ENCODE assay signal across 8 cellular contexts in the genomic region with DNA sequence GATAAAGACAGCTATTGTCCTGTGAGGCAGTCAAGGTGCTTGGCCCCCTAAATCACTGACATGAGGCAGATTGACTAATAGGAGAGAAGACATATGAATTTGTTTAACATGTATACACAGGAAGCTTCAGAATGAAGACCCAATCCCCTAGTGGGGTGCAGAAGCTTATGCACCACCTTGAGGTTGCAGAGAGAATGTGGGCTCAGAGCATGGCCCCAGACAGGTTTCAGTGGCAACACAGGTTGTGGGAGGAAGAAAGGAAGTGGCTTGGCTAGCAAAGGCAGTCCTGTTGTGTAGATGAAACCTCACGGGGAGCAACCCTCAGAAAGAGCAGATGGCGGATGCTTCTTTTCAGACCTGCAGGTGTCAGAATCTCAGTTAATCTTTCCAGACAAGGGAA. TPM values are rescaled to one million over a fixed set of nuclear protein-coding genes. Genes with fewer than 3 reads are reported as not detected.
DNase-seq lines count a peak whose midpoint lies in the region; ATAC-seq and TF ChIP-seq lines count a peak whose summit lies in the region.

No MANE protein-coding gene starts in this region.

- ATAC-seq in GM19438 (IDR thresholded peaks at IDR 0.05; ENCODE audit: low read depth, unreplicated experiment) (peak; percentile 100), HG03139 (IDR thresholded peaks at IDR 0.05; ENCODE audit: unreplicated experiment) (peak; percentile 100), left lung (peak; percentile 31)

- no peak overlapping the region for H2AFZ ChIP-seq in trophoblast cell (ENCODE audit: insufficient read depth, low read length, poor library complexity)

- H3K27me3 ChIP-seq in left lung: no peaks in the 10 kb centered on the region
- no peaks in the 10 kb centered on the region for H3K27me3 ChIP-seq in trophoblast cell (ENCODE audit: insufficient read depth, low read length)

- H3K36me3 ChIP-seq in left lung (no peaks in the 10 kb centered on the region), trophoblast cell (ENCODE audit: control insufficient read depth in 1 of 2, insufficient read depth in 2 of 2, low read length in 2 of 2) (no peaks in the 10 kb centered on the region)

- no peak overlapping the region for H2BK120ac ChIP-seq in trophoblast cell (ENCODE audit: insufficient read depth, low read length, poor library complexity)

- TF ChIP-seq CTCF in left lung (IDR thresholded peaks at IDR 0.05): no peak

- no peak overlapping the region for H3K4ac ChIP-seq in trophoblast cell (ENCODE audit: low read depth, low read length)

- no peaks in the 10 kb centered on the region for H3K79me1 ChIP-seq in trophoblast cell (ENCODE audit: low read length)

- H3K79me2 ChIP-seq in trophoblast cell (ENCODE audit: control insufficient read depth, insufficient read depth, low read length, poor library complexity): no peaks in the 10 kb centered on the region

- H3K27ac ChIP-seq in left lung: no peak overlapping the region
- H3K27ac ChIP-seq in trophoblast cell (ENCODE audit: low read depth, low read length): no peak overlapping the region

- peak; percentile 69 for DNase-seq in activated CD4-positive, alpha-beta T cell treated with anti-CD3 and anti-CD28 coated beads for 48 hours
- DNase-seq in left lung (no peak), DMS114 treated with DMSO at 0.1 percent for 48 hours (lab: John Stamatoyannopoulos, UW; ENCODE audit: unreplicated experiment) (no peak), DMS79 treated with DMSO at 0.1 percent for 48 hours (lab: John Stamatoyannopoulos, UW) (no peak), foreskin melanocyte (no peak), trophoblast cell (no peak)

- H3K9ac ChIP-seq in trophoblast cell (ENCODE audit: low read length): no peak overlapping the region

- H3K14ac ChIP-seq in trophoblast cell (ENCODE audit: low read length): no peak overlapping the region

- no peak overlapping the region for H3K23ac ChIP-seq in trophoblast cell (ENCODE audit: low read length)

- H4K8ac ChIP-seq in trophoblast cell (ENCODE audit: low read depth, low read length): no peak overlapping the region

- H4K12ac ChIP-seq in trophoblast cell (ENCODE audit: low read depth, low read length): no peak overlapping the region

- H2AK5ac ChIP-seq in trophoblast cell (ENCODE audit: low read length): no peak overlapping the region

- H2BK12ac ChIP-seq in trophoblast cell (ENCODE audit: low read length): no peak overlapping the region

- no peaks in the 10 kb centered on the region for H3K9me3 ChIP-seq in left lung
- H3K9me3 ChIP-seq in trophoblast cell (ENCODE audit: insufficient read depth, low read depth, low read length): no peaks in the 10 kb centered on the region

- no CpG with 5 or more reads among the region's 2 CpGs for WGBS in trophoblast cell (ENCODE audit: extremely low coverage, insufficient coverage, insufficient read length)

- H3K18ac ChIP-seq in trophoblast cell (ENCODE audit: low read length): no peak overlapping the region

- H4K91ac ChIP-seq in trophoblast cell (ENCODE audit: low read depth, low read length): no peak overlapping the region

- no peak overlapping the region for H2BK5ac ChIP-seq in trophoblast cell (ENCODE audit: low read depth, low read length, poor library complexity)

- H3K4me2 ChIP-seq in trophoblast cell (ENCODE audit: low read length): no peak overlapping the region

- H3K4me1 ChIP-seq in left lung (no peaks in the 10 kb centered on the region), trophoblast cell (ENCODE audit: control insufficient read depth in 1 of 2, insufficient read depth in 2 of 2, low read length in 2 of 2) (no peaks in the 10 kb centered on the region)

- H3K4me3 ChIP-seq in left lung (no peak overlapping the region), trophoblast cell (ENCODE audit: low read depth, low read length) (no peak overlapping the region)

- intact Hi-C loops in left lung (cut with DNase I): no loop called here

RNA-seq across cellular contexts. Expression of a gene that starts 37.0 kb away (rescaled TPM):
- total RNA-seq in left lung: 10 to 100 TPM; 78.7 to 97.3 TPM
- polyA plus RNA-seq in trophoblast cell (2013): 55.7 and 59.1 TPM in 2 replicates

Comparison
In these comparisons a context has a peak if more than half of its experiments do, and no peak if none do; other contexts are left out.
1. ATAC-seq: peak in every context shown above with its lines; median percentile 100 in GM19438; 100 in HG03139; 31 in left lung.